Comparison of ENCODE assay signal across 18 cellular contexts in the genomic region with DNA sequence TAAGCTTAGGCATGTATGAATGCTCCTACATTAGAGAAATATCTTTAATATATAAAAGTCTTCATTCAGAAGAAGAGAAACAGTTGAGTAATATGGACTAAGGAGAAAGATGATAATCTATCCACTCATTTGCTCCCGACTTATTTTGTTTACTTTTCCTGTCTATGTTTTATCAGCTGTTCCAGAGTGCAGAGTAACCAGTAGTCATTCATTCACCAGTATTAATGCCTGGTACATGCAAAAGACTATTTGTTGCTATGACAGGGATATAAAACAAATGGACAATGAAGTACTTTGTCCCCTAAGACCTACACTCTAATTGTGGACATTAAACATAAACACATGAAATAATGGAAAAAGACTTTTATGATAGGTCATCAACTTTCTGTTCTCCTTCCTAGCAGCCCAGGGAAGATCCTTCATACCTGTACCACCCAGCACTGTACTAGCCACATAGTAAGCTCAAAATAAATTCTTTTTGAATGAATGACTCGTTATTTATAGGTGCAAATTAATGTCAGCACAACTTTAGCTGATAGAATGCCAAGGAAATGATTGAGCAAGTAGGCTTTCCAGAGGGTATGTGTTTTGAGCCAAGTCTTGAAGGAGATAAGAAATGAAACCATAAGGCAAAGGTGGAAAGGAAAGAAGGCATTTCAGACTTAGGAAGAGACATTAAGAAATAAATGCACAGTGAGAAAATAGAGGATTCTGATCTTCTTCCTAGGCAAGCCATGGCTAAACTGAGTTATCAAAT. TPM values are rescaled to one million over a fixed set of nuclear protein-coding genes. Genes with fewer than 3 reads are reported as not detected.
DNase-seq lines count a peak whose midpoint lies in the region; ATAC-seq and TF ChIP-seq lines count a peak whose summit lies in the region.
"Had no signal": no experiment of that assay in that cellular context is flagged by ENCODE, and none has a peak within 500 bp of the region (broad histone marks: within the 10 kb centered on the region; RNA-seq: fewer than 3 reads in every experiment).

No MANE protein-coding gene starts in this region.

- TF ChIP-seq CTCF in fibroblast of pulmonary artery (IDR thresholded peaks at IDR 0.05; ENCODE audit: low read length, missing control alignments): no peak

- peak; percentile 0 for DNase-seq in NCI-H2196 (lab: John Stamatoyannopoulos, UW; ENCODE audit: unreplicated experiment)
- DNase-seq in NCI-H2196 treated with DMSO at 0.1 percent for 48 hours (lab: John Stamatoyannopoulos, UW; ENCODE audit: unreplicated experiment): no peak
- DNase-seq in NCI-H526 treated with DMSO at 0.1 percent for 48 hours (lab: John Stamatoyannopoulos, UW): peak; percentile 92
- DNase-seq in fibroblast of pulmonary artery (ENCODE audit: low read depth): peak; percentile 4
- peak; percentile 51 for DNase-seq in renal cortical epithelial cell (ENCODE audit: low read depth)
- no peak for DNase-seq in hippocampal formation (lab: John Stamatoyannopoulos, UW)
- DNase-seq: activated CD4-positive, alpha-beta T cell treated with anti-CD3 and anti-CD28 coated beads for 48 hours; activated CD8-positive, alpha-beta memory T cell treated with anti-CD3 and anti-CD28 coated beads, Interleukin-2, amount 10 ng/mL, durations not matched to agents 7 days and 5 days; activated naive CD8-positive, alpha-beta T cell treated with anti-CD3 and anti-CD28 coated beads, Interleukin-2, amount 50 U/mL, for 24 hours; C1 segment of cervical spinal cord; dorsolateral prefrontal cortex; left ventricle myocardium superior; NCI-H345; nucleus accumbens; retina had no signal

- H3K4me3 ChIP-seq in fibroblast of pulmonary artery (replicated peaks; ENCODE audit: low read depth, low read length): no peak overlapping the region
- H3K4me3 ChIP-seq: dorsolateral prefrontal cortex, vagina had no signal

- no peak for ATAC-seq in HG03135 (IDR thresholded peaks at IDR 0.05; ENCODE audit: unreplicated experiment)
- no peak for ATAC-seq in GM19324 (IDR thresholded peaks at IDR 0.05; ENCODE audit: low FRiP score, unreplicated experiment)
- ATAC-seq: activated CD8-positive, alpha-beta memory T cell treated with anti-CD3 and anti-CD28 coated beads, Interleukin-2, amount 10 ng/mL, durations not matched to agents 7 days and 5 days; activated naive CD8-positive, alpha-beta T cell treated with anti-CD3 and anti-CD28 coated beads, Interleukin-2, amount 50 U/mL, for 24 hours; left ventricle myocardium superior had no signal

RNA-seq across cellular contexts. Expression of a gene that starts 45.0 kb away (rescaled TPM):
- total RNA-seq in renal cortical epithelial cell: 39.9 and 57.3 TPM in 2 replicates
- total RNA-seq: activated CD8-positive, alpha-beta memory T cell treated with anti-CD3 and anti-CD28 coated beads, Interleukin-2, amount 10 ng/mL, durations not matched to agents 7 days and 5 days had no signal

Comparison
In these comparisons a context has a peak if more than half of its experiments do, and no peak if none do; other contexts are left out.
1. DNase-seq: peak in NCI-H2196 (single experiment), NCI-H526 treated with DMSO at 0.1 percent for 48 hours (single experiment), fibroblast of pulmonary artery (single experiment) and renal cortical epithelial cell (single experiment); none in NCI-H2196 treated with DMSO at 0.1 percent for 48 hours (single experiment) and hippocampal formation (0 of 2).